ENCODE assay signal across 8 cellular contexts in genomic region chr16:8673611-8674412, GRCh38. TPM values are rescaled to one million over a fixed set of nuclear protein-coding genes. Genes with fewer than 3 reads are reported as not detected.
DNase-seq lines count a peak whose midpoint lies in the region; ATAC-seq lines count a peak whose summit lies in the region.

No MANE protein-coding gene starts in this region.

- no peak overlapping the region for H3K27ac ChIP-seq in subcutaneous abdominal adipose tissue (ENCODE audit: low read depth, low read length)

- H3K4me1 ChIP-seq in subcutaneous abdominal adipose tissue (ENCODE audit: control insufficient read depth in 5 of 5, insufficient read depth in 5 of 5, low read length in 5 of 5), result peaks cover 0 to 16% (median 12%) of the 10 kb centered on the region in 5 donors

- DNase-seq in activated naive CD4-positive, alpha-beta T cell treated with anti-CD3 and anti-CD28 coated beads, Interleukin-2, amount 50 U/mL, for 72 hours (ENCODE audit: low spot score in 2 of 2), result no peak
- DNase-seq in inferior parietal cortex (ENCODE audit: extremely low spot score) (peak; percentile 9), HuH-7.5 (ENCODE audit: low spot score) (no peak)
- DNase-seq in effector CD4-positive, alpha-beta T cell, result no peak

- no peaks in the 10 kb centered on the region for H3K9me3 Mint-ChIP-seq in activated naive CD4-positive, alpha-beta T cell treated with anti-CD3 and anti-CD28 coated beads, Interleukin-2, amount 50 U/mL, for 24 hours
- H3K9me3 Mint-ChIP-seq in activated naive CD4-positive, alpha-beta T cell treated with anti-CD3 and anti-CD28 coated beads, Interleukin-2, amount 50 U/mL, for 72 hours, result no peaks in the 10 kb centered on the region
- H3K9me3 Mint-ChIP-seq in activated naive CD8-positive, alpha-beta T cell (ENCODE audit: low read depth), result no peaks in the 10 kb centered on the region

- no peaks in the 10 kb centered on the region for H3K27me3 Mint-ChIP-seq in activated naive CD4-positive, alpha-beta T cell treated with anti-CD3 and anti-CD28 coated beads, Interleukin-2, amount 50 U/mL, for 24 hours
- H3K27me3 Mint-ChIP-seq in activated naive CD8-positive, alpha-beta T cell, result no peaks in the 10 kb centered on the region

- H3K4me1 Mint-ChIP-seq in activated naive CD4-positive, alpha-beta T cell treated with anti-CD3 and anti-CD28 coated beads, Interleukin-2, amount 50 U/mL, for 24 hours, result peaks cover 17% of the 10 kb centered on the region
- H3K4me1 Mint-ChIP-seq in activated naive CD8-positive, alpha-beta T cell (ENCODE audit: low read depth), result peaks cover 18% of the 10 kb centered on the region

- no peaks in the 10 kb centered on the region for H3K9me3 ChIP-seq in subcutaneous abdominal adipose tissue (ENCODE audit: control insufficient read depth in 5 of 5, low read length in 5 of 5)

- peaks cover 4% of the 10 kb centered on the region for H3K36me3 Mint-ChIP-seq in activated naive CD4-positive, alpha-beta T cell treated with anti-CD3 and anti-CD28 coated beads, Interleukin-2, amount 50 U/mL, for 24 hours
- peaks cover 0 to 6% of the 10 kb centered on the region in 2 donors for H3K36me3 Mint-ChIP-seq in activated naive CD4-positive, alpha-beta T cell treated with anti-CD3 and anti-CD28 coated beads, Interleukin-2, amount 50 U/mL, for 72 hours
- H3K36me3 Mint-ChIP-seq in activated naive CD8-positive, alpha-beta T cell, result peaks cover 8% of the 10 kb centered on the region

- peaks cover 0 to 12% (median 5%) of the 10 kb centered on the region in 5 donors for H3K36me3 ChIP-seq in subcutaneous abdominal adipose tissue (ENCODE audit: control insufficient read depth in 5 of 5, insufficient read depth in 5 of 5, low read length in 5 of 5)

- peak overlapping the region; percentile 83 for H3K4me3 Mint-ChIP-seq in activated naive CD4-positive, alpha-beta T cell treated with anti-CD3 and anti-CD28 coated beads, Interleukin-2, amount 50 U/mL, for 24 hours
- H3K4me3 Mint-ChIP-seq in activated naive CD8-positive, alpha-beta T cell, result peak overlapping the region; percentile 83

- no peak overlapping the region for H3K27ac Mint-ChIP-seq in activated naive CD4-positive, alpha-beta T cell treated with anti-CD3 and anti-CD28 coated beads, Interleukin-2, amount 50 U/mL, for 24 hours
- H3K27ac Mint-ChIP-seq in activated naive CD4-positive, alpha-beta T cell treated with anti-CD3 and anti-CD28 coated beads, Interleukin-2, amount 50 U/mL, for 72 hours, result peak overlapping the region in 1 of 2 donors; percentile 36
- peak overlapping the region; percentile 41 for H3K27ac Mint-ChIP-seq in activated naive CD8-positive, alpha-beta T cell

- H3K9ac ChIP-seq in subcutaneous abdominal adipose tissue (ENCODE audit: low read length in 5 of 5), result peak overlapping the region in 2 of 5 donors; percentile 56 to 58

- H3K4me3 ChIP-seq in subcutaneous abdominal adipose tissue (ENCODE audit: low read depth in 1 of 5, low read length in 5 of 5), result peak overlapping the region; percentile 65 to 76 (median 69)

- no peak for ATAC-seq in activated naive CD4-positive, alpha-beta T cell treated with anti-CD3 and anti-CD28 coated beads, Interleukin-2, amount 50 U/mL, for 72 hours
- ATAC-seq in HG03066 (IDR thresholded peaks at IDR 0.05; ENCODE audit: low read depth, unreplicated experiment), result peak; percentile 47

- no peaks in the 10 kb centered on the region for H3K27me3 ChIP-seq in subcutaneous abdominal adipose tissue (ENCODE audit: control insufficient read depth in 5 of 5, insufficient read depth in 4 of 5, low read length in 5 of 5)

RNA-seq across cellular contexts. Expression of gene ABAT, which starts 0.6 kb away (rescaled TPM):
- 1 to 10 TPM; 3.5 to 8.7 TPM for total RNA-seq in activated naive CD4-positive, alpha-beta T cell treated with anti-CD3 and anti-CD28 coated beads, Interleukin-2, amount 50 U/mL, for 72 hours

RNA-seq across cellular contexts. Expression of gene METTL22, which starts 52.3 kb away (rescaled TPM):
- 10 to 100 TPM; 38.9 to 50.7 TPM for total RNA-seq in activated naive CD4-positive, alpha-beta T cell treated with anti-CD3 and anti-CD28 coated beads, Interleukin-2, amount 50 U/mL, for 72 hours
